8 cellular contexts compared by ENCODE assay signal in the genomic region with DNA sequence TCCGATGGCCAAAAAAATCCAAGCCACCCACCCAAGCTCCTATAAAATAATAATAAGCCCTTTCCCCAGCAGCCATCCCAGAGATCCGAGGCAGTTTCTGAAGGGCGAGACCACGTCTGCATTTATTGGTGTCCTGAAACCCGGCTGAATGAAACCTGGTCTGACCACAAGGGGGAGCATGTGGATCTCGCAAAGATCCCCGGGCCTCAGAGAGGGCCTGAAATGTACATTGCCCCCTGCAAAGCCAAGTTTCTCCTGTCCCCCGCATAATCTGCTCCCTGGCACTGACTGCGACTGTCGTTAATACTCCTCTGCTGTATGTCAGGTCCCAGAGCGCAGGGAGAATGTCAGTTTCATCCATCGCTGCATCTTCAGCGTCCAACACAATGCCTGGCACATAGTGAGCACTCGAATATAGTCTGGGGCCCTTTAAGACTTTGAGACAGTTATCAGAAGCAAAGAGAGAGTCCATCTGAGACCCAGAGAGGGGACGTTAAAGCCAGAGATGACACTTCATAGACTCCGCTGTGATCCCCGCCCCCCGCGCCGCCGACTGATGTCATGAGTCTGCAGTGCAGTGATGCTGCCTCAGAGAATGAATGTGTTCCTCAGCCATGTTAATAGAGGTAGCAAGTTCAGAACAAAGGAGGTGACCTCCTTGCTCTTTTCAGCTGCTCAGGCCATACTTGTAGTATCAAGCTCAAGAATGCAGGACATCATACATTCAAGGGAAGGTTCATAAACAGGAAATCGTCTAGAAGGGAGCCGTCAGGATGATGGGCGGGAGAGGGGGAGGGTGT.
DNase-seq lines count a peak whose midpoint lies in the region; ATAC-seq and TF ChIP-seq lines count a peak whose summit lies in the region.

No MANE protein-coding gene starts in this region.

- intact Hi-C loops in CD4-positive, alpha-beta memory T cell (cut with micrococcal nuclease): loop anchor here (1.0 to 5.0 kb wide), 3 partner anchors 97 to 464 kb away; no protein-coding TSS in a partner anchor

- no peaks in the 10 kb centered on the region for H3K9me3 ChIP-seq in CD4-positive, alpha-beta memory T cell (ENCODE audit: control insufficient read depth in 1 of 2, low read length in 2 of 2)

- peak; percentile 46 to 59 (median 56) for DNase-seq in CD4-positive, alpha-beta memory T cell
- DNase-seq in HUDEP-2 (lab: John Stamatoyannopoulos, UW; ENCODE audit: unreplicated experiment in 76 of 76): peak in 58 of 76 experiments; percentile 3 to 69 (median 38)
- peak; percentile 78 for DNase-seq in OCI-M1 (lab: John Stamatoyannopoulos, UW)
- peak; percentile 43 for DNase-seq in activated T-cell treated with anti-CD3 and anti-CD28 coated beads for 48 hours (ENCODE audit: low read depth)
- DNase-seq in fibroblast of gingiva (ENCODE audit: low read depth): peak; percentile 42
- DNase-seq in stimulated activated naive B cell treated with anti-CD40 and anti-IgM and Interleukin-4, amounts not matched to agents 10 μg/mL and 1 μg/mL and 100 μg/mL, for 72 hours: peak; percentile 37

- peak; percentile 71 to 75 for ATAC-seq in stimulated activated naive B cell treated with anti-CD40 and anti-IgM and Interleukin-4, amounts not matched to agents 10 μg/mL and 1 μg/mL and 100 μg/mL, for 72 hours (replicated peaks)
- no peak for ATAC-seq in GM21576 (IDR thresholded peaks at IDR 0.05; ENCODE audit: unreplicated experiment)

- peaks cover 11 to 22% (median 18%) of the 10 kb centered on the region in 4 donors for H3K4me1 Mint-ChIP-seq in CD4-positive, alpha-beta memory T cell
- peaks cover 20% of the 10 kb centered on the region for H3K4me1 Mint-ChIP-seq in nephron
- peaks cover 3 to 10% of the 10 kb centered on the region in 2 donors for H3K4me1 Mint-ChIP-seq in stimulated activated naive B cell treated with anti-CD40 and anti-IgM and Interleukin-4, amounts not matched to agents 10 μg/mL and 1 μg/mL and 100 μg/mL, for 72 hours

- H3K27ac Mint-ChIP-seq in CD4-positive, alpha-beta memory T cell: peak overlapping the region in 3 of 7 donors; percentile 36 to 64 (median 41)
- peak overlapping the region in 2 of 3 experiments; percentile 37 to 62 for H3K27ac Mint-ChIP-seq in nephron
- H3K27ac Mint-ChIP-seq in stimulated activated naive B cell treated with anti-CD40 and anti-IgM and Interleukin-4, amounts not matched to agents 10 μg/mL and 1 μg/mL and 100 μg/mL, for 72 hours: no peak overlapping the region

- no peaks in the 10 kb centered on the region for H3K36me3 ChIP-seq in CD4-positive, alpha-beta memory T cell (ENCODE audit: insufficient read depth, low read length)

- H3K36me3 Mint-ChIP-seq in CD4-positive, alpha-beta memory T cell: no peaks in the 10 kb centered on the region
- H3K36me3 Mint-ChIP-seq in nephron (ENCODE audit: low read depth): no peaks in the 10 kb centered on the region
- H3K36me3 Mint-ChIP-seq in stimulated activated naive B cell treated with anti-CD40 and anti-IgM and Interleukin-4, amounts not matched to agents 10 μg/mL and 1 μg/mL and 100 μg/mL, for 72 hours: no peaks in the 10 kb centered on the region

- TF ChIP-seq CTCF in nephron (IDR thresholded peaks at IDR 0.05; ENCODE audit: unreplicated experiment in 3 of 3): peak; percentile 76 to 81 (median 78)

- peaks cover 21% of the 10 kb centered on the region for H3K4me1 ChIP-seq in CD4-positive, alpha-beta memory T cell (ENCODE audit: insufficient read depth, low read length)

- H3K9me3 Mint-ChIP-seq in CD4-positive, alpha-beta memory T cell: no peaks in the 10 kb centered on the region
- H3K9me3 Mint-ChIP-seq in nephron: no peaks in the 10 kb centered on the region
- H3K9me3 Mint-ChIP-seq in stimulated activated naive B cell treated with anti-CD40 and anti-IgM and Interleukin-4, amounts not matched to agents 10 μg/mL and 1 μg/mL and 100 μg/mL, for 72 hours: no peaks in the 10 kb centered on the region

- POLR2A ChIA-PET in CD4-positive, alpha-beta memory T cell (lab: Charles Lee; ENCODE audit: partially characterized antibody): interaction anchor here (0.7 kb wide), 1 partner anchor 20 kb away, joined by 4 read pairs; no protein-coding TSS in a partner anchor

- H3K4me3 ChIP-seq in CD4-positive, alpha-beta memory T cell (ENCODE audit: low read length in 2 of 2): no peak overlapping the region

- H3K27ac ChIP-seq in CD4-positive, alpha-beta memory T cell (ENCODE audit: low read depth, low read length): no peak overlapping the region

- peaks cover 4% of the 10 kb centered on the region for H3K27me3 ChIP-seq in CD4-positive, alpha-beta memory T cell (ENCODE audit: insufficient read depth, low read length)

- peak overlapping the region in 4 of 8 donors; percentile 33 to 64 (median 57) for H3K4me3 Mint-ChIP-seq in CD4-positive, alpha-beta memory T cell
- no peak overlapping the region for H3K4me3 Mint-ChIP-seq in nephron
- H3K4me3 Mint-ChIP-seq in stimulated activated naive B cell treated with anti-CD40 and anti-IgM and Interleukin-4, amounts not matched to agents 10 μg/mL and 1 μg/mL and 100 μg/mL, for 72 hours: no peak overlapping the region

- CTCF ChIA-PET in CD4-positive, alpha-beta memory T cell (lab: Charles Lee; ENCODE audit: partially characterized antibody): interaction anchor here (0.8 to 4.6 kb wide), 11 partner anchors 9 to 464 kb away, joined by 3 to 23 read pairs (median 4); no protein-coding TSS in a partner anchor

- peaks cover 1 to 4% of the 10 kb centered on the region in 2 donors for H3K27me3 Mint-ChIP-seq in CD4-positive, alpha-beta memory T cell
- peaks cover 71% of the 10 kb centered on the region for H3K27me3 Mint-ChIP-seq in nephron (ENCODE audit: low read depth)
- peaks cover 10 to 54% of the 10 kb centered on the region in 2 donors for H3K27me3 Mint-ChIP-seq in stimulated activated naive B cell treated with anti-CD40 and anti-IgM and Interleukin-4, amounts not matched to agents 10 μg/mL and 1 μg/mL and 100 μg/mL, for 72 hours
